Comparison of ENCODE assay signal across 31 cellular contexts in genomic region chr22:21010426-21011113, GRCh38. TPM values are rescaled to one million over a fixed set of nuclear protein-coding genes. Genes with fewer than 3 reads are reported as not detected.
"Had no signal": no experiment of that assay in that cellular context is flagged by ENCODE, and none has a peak within 500 bp of the region (broad histone marks: within the 10 kb centered on the region; RNA-seq: fewer than 3 reads in every experiment).

No MANE protein-coding gene starts in this region.

- H3K27ac ChIP-seq: brain microvascular endothelial cell, cardiac muscle cell, SK-N-MC had no signal

- FAIRE-seq: TTC549 had no signal

- H3K36me3 Mint-ChIP-seq: activated naive CD4-positive, alpha-beta T cell treated with anti-CD3 and anti-CD28 coated beads, Interleukin-2, amount 10 ng/mL, durations not matched to agents 7 days and 5 days; activated naive CD8-positive, alpha-beta T cell treated with anti-CD3 and anti-CD28 coated beads for 36 hours; T-cell had no signal

- ATAC-seq: activated CD4-positive, alpha-beta T cell treated with anti-CD3 and anti-CD28 coated beads for 36 hours; activated CD8-positive, alpha-beta T cell treated with anti-CD3 and anti-CD28 coated beads for 36 hours; activated T-cell treated with anti-CD3 and anti-CD28 coated beads, Interleukin-2, amount 50 U/mL, for 72 hours; Panc1; Right ventricle myocardium inferior; T-cell had no signal

- H3K36me3 ChIP-seq: brain microvascular endothelial cell, cardiac muscle cell had no signal

- H3K4me3 Mint-ChIP-seq: activated CD4-positive, alpha-beta T cell treated with anti-CD3 and anti-CD28 coated beads for 36 hours; activated CD8-positive, alpha-beta T cell treated with anti-CD3 and anti-CD28 coated beads for 36 hours; activated naive CD4-positive, alpha-beta T cell treated with anti-CD3 and anti-CD28 coated beads, Interleukin-2, amount 10 ng/mL, durations not matched to agents 7 days and 5 days; activated naive CD8-positive, alpha-beta T cell treated with anti-CD3 and anti-CD28 coated beads for 36 hours; activated T-cell treated with anti-CD3 and anti-CD28 coated beads, Interleukin-2, amount 50 U/mL, for 72 hours; T-cell had no signal

- H3K9me3 Mint-ChIP-seq: activated CD8-positive, alpha-beta T cell treated with anti-CD3 and anti-CD28 coated beads for 36 hours; activated naive CD4-positive, alpha-beta T cell treated with anti-CD3 and anti-CD28 coated beads, Interleukin-2, amount 10 ng/mL, durations not matched to agents 7 days and 5 days; activated naive CD8-positive, alpha-beta T cell treated with anti-CD3 and anti-CD28 coated beads for 36 hours; activated T-cell treated with anti-CD3 and anti-CD28 coated beads, Interleukin-2, amount 50 U/mL, for 72 hours; activated T-helper 2 cell treated with anti-CD3 and anti-CD28 coated beads, Interferon-gamma antibody, Interleukin-2, Interleukin-4, amounts not matched to agents 10 μg/mL and 5 μg/mL and 100 μg/mL, durations not matched to agents 14 hours and 24 hours and 36 hours; T-cell had no signal

- H3K27ac Mint-ChIP-seq: activated CD4-positive, alpha-beta T cell treated with anti-CD3 and anti-CD28 coated beads for 36 hours; activated CD8-positive, alpha-beta T cell treated with anti-CD3 and anti-CD28 coated beads for 36 hours; activated naive CD4-positive, alpha-beta T cell treated with anti-CD3 and anti-CD28 coated beads, Interleukin-2, amount 10 ng/mL, durations not matched to agents 7 days and 5 days; activated naive CD8-positive, alpha-beta T cell treated with anti-CD3 and anti-CD28 coated beads for 36 hours; activated T-cell treated with anti-CD3 and anti-CD28 coated beads, Interleukin-2, amount 50 U/mL, for 72 hours; activated T-helper 2 cell treated with anti-CD3 and anti-CD28 coated beads, Interferon-gamma antibody, Interleukin-2, Interleukin-4, amounts not matched to agents 10 μg/mL and 5 μg/mL and 100 μg/mL, durations not matched to agents 14 hours and 24 hours and 36 hours; T-cell had no signal

- H3K4me3 ChIP-seq: cardiac muscle cell, SK-N-MC had no signal

- H3K27me3 Mint-ChIP-seq: activated CD4-positive, alpha-beta T cell treated with anti-CD3 and anti-CD28 coated beads for 36 hours; activated CD8-positive, alpha-beta T cell treated with anti-CD3 and anti-CD28 coated beads for 36 hours; activated naive CD8-positive, alpha-beta T cell treated with anti-CD3 and anti-CD28 coated beads for 36 hours; T-cell had no signal

- DNase-seq: activated CD4-positive, alpha-beta T cell treated with anti-CD3 and anti-CD28 coated beads for 36 hours; activated CD4-positive, CD25-positive, alpha-beta regulatory T cell; activated CD8-positive, alpha-beta memory T cell treated with anti-CD3 and anti-CD28 coated beads, Interleukin-2, amount 50 U/mL, for 4 hours; activated CD8-positive, alpha-beta T cell treated with anti-CD3 and anti-CD28 coated beads for 36 hours; activated gamma-delta T cell treated with Interleukin-2 at 50 U/mL for 16 hours; activated naive CD4-positive, alpha-beta T cell treated with anti-CD3 and anti-CD28 coated beads, Interleukin-2, amount 10 ng/mL, durations not matched to agents 7 days and 5 days; activated naive CD8-positive, alpha-beta T cell treated with anti-CD3 and anti-CD28 coated beads for 36 hours; activated T-cell treated with anti-CD3 and anti-CD28 coated beads, Interleukin-2, amount 50 U/mL, for 72 hours; brain microvascular endothelial cell; NCI-H1092; NCI-H1417; NCI-H1930; NCI-H2107; NCI-H2171 treated with DMSO at 0.1 percent for 48 hours; NCI-H226; NCI-H526; NCI-H82; RPMI8226; T-cell; T-helper 2 cell; T1000 had no signal

- H3K27me3 ChIP-seq: brain microvascular endothelial cell, cardiac muscle cell had no signal

RNA-seq across cellular contexts. Expression of gene SLC7A4, which starts 21.8 kb away (rescaled TPM):
- total RNA-seq: activated CD4-positive, alpha-beta T cell treated with anti-CD3 and anti-CD28 coated beads for 36 hours; activated CD8-positive, alpha-beta T cell treated with anti-CD3 and anti-CD28 coated beads for 36 hours; activated T-cell treated with anti-CD3 and anti-CD28 coated beads, Interleukin-2, amount 50 U/mL, for 72 hours; M059J; NCI-H460; OCI-LY7 had no signal

RNA-seq across cellular contexts. Expression of gene LRRC74B, which starts 35.2 kb away (rescaled TPM):
- total RNA-seq: activated CD4-positive, alpha-beta T cell treated with anti-CD3 and anti-CD28 coated beads for 36 hours; activated CD8-positive, alpha-beta T cell treated with anti-CD3 and anti-CD28 coated beads for 36 hours; activated naive CD8-positive, alpha-beta T cell treated with anti-CD3 and anti-CD28 coated beads for 36 hours; activated T-cell treated with anti-CD3 and anti-CD28 coated beads, Interleukin-2, amount 50 U/mL, for 72 hours; activated T-helper 2 cell treated with anti-CD3 and anti-CD28 coated beads, Interferon-gamma antibody, Interleukin-2, Interleukin-4, amounts not matched to agents 10 μg/mL and 5 μg/mL and 100 μg/mL, durations not matched to agents 14 hours and 24 hours and 36 hours; M059J; NCI-H460; OCI-LY7; Right ventricle myocardium inferior had no signal
- polyA plus RNA-seq: adipose tissue, cardiac muscle cell had no signal
